ENCODE assay signal across 13 cellular contexts in the genomic region with DNA sequence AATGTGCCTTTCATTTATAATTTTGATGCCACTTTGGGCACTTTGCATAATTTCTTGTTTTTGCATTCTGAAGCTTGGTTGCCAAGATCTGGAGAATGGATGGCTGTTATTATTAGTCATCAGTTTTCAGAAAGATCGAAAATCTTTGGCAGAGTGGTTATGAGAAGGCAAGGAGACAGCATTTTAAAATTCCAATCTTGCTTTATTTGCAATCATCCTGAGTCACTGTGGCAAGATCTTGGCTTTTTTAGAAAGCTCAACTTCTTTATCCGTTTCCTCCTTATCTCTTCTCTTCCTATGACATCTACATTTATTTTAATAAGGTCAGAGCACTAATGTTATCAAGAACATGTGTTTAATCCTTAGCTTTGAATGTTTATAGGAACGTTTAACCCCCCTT. TPM values are rescaled to one million over a fixed set of nuclear protein-coding genes. Genes with fewer than 3 reads are reported as not detected.
DNase-seq lines count a peak whose midpoint lies in the region; ATAC-seq, FAIRE-seq and TF ChIP-seq lines count a peak whose summit lies in the region.
"Had no signal": no experiment of that assay in that cellular context is flagged by ENCODE, and none has a peak within 500 bp of the region (broad histone marks: within the 10 kb centered on the region; RNA-seq: fewer than 3 reads in every experiment).

No MANE protein-coding gene starts in this region.

- FAIRE-seq in H1 (lab: Jason Lieb, UNC) = no peak

- peak; percentile 67 for DNase-seq in AG20443 (ENCODE audit: low spot score)
- peak; percentile 26 for DNase-seq in RPMI7951 (ENCODE audit: low read depth)
- no peak for DNase-seq in H1 (ENCODE audit: low read depth in 1 of 2, low spot score in 2 of 2)
- DNase-seq in osteoblast (ENCODE audit: insufficient read length, low spot score, missing footprints) = peak; percentile 86
- no peak for DNase-seq in iPS-NIHi7 (ENCODE audit: extremely low spot score)
- DNase-seq in NK-92 (lab: John Stamatoyannopoulos, UW; ENCODE audit: unreplicated experiment) = no peak
- DNase-seq in activated gamma-delta T cell (lab: John Stamatoyannopoulos, UW) = no peak
- DNase-seq: activated CD4-positive, alpha-beta T cell treated with anti-CD3 and anti-CD28 coated beads, Interleukin-2, amount 10 ng/mL, durations not matched to agents 7 days and 5 days; activated gamma-delta T cell treated with Interleukin-2 at 50 U/mL for 16 hours; NCI-H2227 treated with DMSO at 0.1 percent for 48 hours had no signal

- H3K4me3 ChIP-seq in H1 (ENCODE audit: extremely low read depth in 1 of 4, insufficient read depth in 2 of 4, low read depth in 3 of 4, low read length in 4 of 4) = peak overlapping the region in 1 of 4 experiments; percentile 22; a peak in 1 of 8 replicates
- no peak overlapping the region for H3K4me3 ChIP-seq in osteoblast (ENCODE audit: insufficient read depth, low read length)

- no peak overlapping the region for H2BK20ac ChIP-seq in H1 (ENCODE audit: low read length)

- peaks cover 0 to 15% (median 7%) of the 10 kb centered on the region in 4 experiments; a peak in 5 of 7 replicates for H3K4me1 ChIP-seq in H1 (replicated peaks in 1 of 4; ENCODE audit: control insufficient read depth in 3 of 4, insufficient read depth in 4 of 4, low read length in 3 of 4)
- peaks cover 50% of the 10 kb centered on the region for H3K4me1 ChIP-seq in osteoblast (ENCODE audit: insufficient read depth, low read length)

- peak overlapping the region in 1 of 2 experiments; percentile 39; a peak in 1 of 4 replicates for H3K4me2 ChIP-seq in H1 (ENCODE audit: insufficient read depth in 1 of 2, low read depth in 2 of 2, low read length in 2 of 2)
- H3K4me2 ChIP-seq in osteoblast (ENCODE audit: insufficient read depth, low read length) = peak overlapping the region; percentile 76

- H4K20me1 ChIP-seq in H1 (replicated peaks in 1 of 2; ENCODE audit: control insufficient read depth in 1 of 2, insufficient read depth in 2 of 2, low read length in 2 of 2) (no peaks in the 10 kb centered on the region), osteoblast (ENCODE audit: insufficient read depth, low read length) (no peaks in the 10 kb centered on the region)

- no peak for ATAC-seq in HG03378 (IDR thresholded peaks at IDR 0.05; ENCODE audit: unreplicated experiment)
- ATAC-seq: stimulated activated memory B cell treated with anti-CD40 and anti-IgM and Interleukin-4, amounts not matched to agents 10 μg/mL and 1 μg/mL and 100 μg/mL, for 72 hours had no signal

- CTCF ChIA-PET in H1 (lab: Charles Lee; ENCODE audit: partially characterized antibody) = interaction anchor here (2.0 to 9.7 kb wide), 2 partner anchors 11 to 13 kb away, joined by 5 to 102 read pairs; no protein-coding TSS in a partner anchor

- H3K23me2 ChIP-seq in H1 (ENCODE audit: low read depth, low read length) = no peaks in the 10 kb centered on the region

- no peak overlapping the region for H3K14ac ChIP-seq in H1 (ENCODE audit: insufficient read length)

- no peak overlapping the region for H2BK5ac ChIP-seq in H1 (ENCODE audit: low read depth, low read length)

- no peak overlapping the region for H3K23ac ChIP-seq in H1 (ENCODE audit: insufficient read length)

- H3K27me3 ChIP-seq in H1 (replicated peaks in 1 of 4; ENCODE audit: control insufficient read depth in 3 of 4, extremely low read depth in 1 of 4, insufficient read depth in 3 of 4, low read length in 3 of 4) = no peaks in the 10 kb centered on the region
- no peaks in the 10 kb centered on the region for H3K27me3 ChIP-seq in osteoblast (ENCODE audit: insufficient read depth, low read length)

- no peak overlapping the region for H2AK5ac ChIP-seq in H1 (ENCODE audit: low read depth, low read length)

- no peaks in the 10 kb centered on the region for H3K9me3 ChIP-seq in H1 (ENCODE audit: insufficient read depth in 2 of 2, low read depth in 1 of 2, low read length in 1 of 2)
- H3K9me3 ChIP-seq in osteoblast (ENCODE audit: low read depth, low read length) = no peaks in the 10 kb centered on the region

- H4K5ac ChIP-seq in H1 (ENCODE audit: insufficient read length, low read depth, low read length) = no peak overlapping the region

- H3K36me3 ChIP-seq in H1 (ENCODE audit: control insufficient read depth in 2 of 4, insufficient read depth in 4 of 4, low read length in 3 of 4) = no peaks in the 10 kb centered on the region
- H3K36me3 ChIP-seq in osteoblast (ENCODE audit: insufficient read depth, low read length) = no peaks in the 10 kb centered on the region

- H2BK15ac ChIP-seq in H1 (ENCODE audit: low read length) = no peak overlapping the region

- TF ChIP-seq CTCF in H1 (IDR thresholded peaks at IDR 0.05; ENCODE audit: control extremely low read depth in 1 of 3, insufficient read depth in 1 of 3, low read depth in 1 of 3, low read length in 3 of 3) (no peak), osteoblast (IDR thresholded peaks at IDR 0.05; ENCODE audit: extremely low read depth, low read depth, low read length) (no peak)

- H3K79me1 ChIP-seq in H1 (ENCODE audit: low read depth, low read length) = no peaks in the 10 kb centered on the region

- no peak for TF ChIP-seq POLR2A in H1 (IDR thresholded peaks at IDR 0.05; ENCODE audit: control extremely low read depth in 1 of 2, low read depth in 2 of 2, low read length in 2 of 2)

- H2AFZ ChIP-seq in H1 (ENCODE audit: low read length) (no peak overlapping the region), osteoblast (ENCODE audit: low read length) (no peak overlapping the region)

- H3K27ac ChIP-seq in H1 (ENCODE audit: low read depth, low read length) (0 out of 2 replicates have a peak overlapping the region, but pooled peaks have one; percentile 58), osteoblast (ENCODE audit: low read depth, low read length) (peak overlapping the region; percentile 82)
- H3K27ac ChIP-seq: C4-2B had no signal

- no peak overlapping the region for H3K56ac ChIP-seq in H1 (replicated peaks; ENCODE audit: insufficient read length, low read depth, low read length)

- no peaks in the 10 kb centered on the region for H3K79me2 ChIP-seq in H1 (ENCODE audit: control insufficient read depth in 1 of 2, insufficient read depth in 2 of 2, low read length in 2 of 2)
- no peaks in the 10 kb centered on the region for H3K79me2 ChIP-seq in osteoblast (ENCODE audit: insufficient read depth, low read length)

- WGBS in H1 (ENCODE audit: extremely low coverage in 1 of 2, insufficient coverage in 1 of 2, insufficient read length in 1 of 2, insufficient replicate concordance in 2 of 2, low coverage in 1 of 2, low lambda C conversion rate in 2 of 2, missing lambda C conversion rate in 1 of 2), 2 experiments = 71% methylated on average over 3 of the region's 3 CpGs; no CpG with 5 or more reads in 1 of the 2 experiments

- no peak overlapping the region for H4K8ac ChIP-seq in H1 (ENCODE audit: extremely low read depth, insufficient read depth, low read length)

- H3K4ac ChIP-seq in H1 (replicated peaks; ENCODE audit: insufficient read length, low read depth, low read length) = no peak overlapping the region

- no peak for TF ChIP-seq EP300 in H1 (IDR thresholded peaks at IDR 0.05; ENCODE audit: borderline replicate concordance in 1 of 2, low read depth in 2 of 2, low read length in 2 of 2)

- H4K91ac ChIP-seq in H1 (replicated peaks; ENCODE audit: insufficient read length, low read length) = no peak overlapping the region

- no peak overlapping the region for H3K9ac ChIP-seq in H1 (replicated peaks in 1 of 4; ENCODE audit: extremely low read depth in 1 of 4, low read depth in 3 of 4, low read length in 3 of 4)

- H2BK120ac ChIP-seq in H1 (replicated peaks; ENCODE audit: low read depth, low read length) = no peak overlapping the region

- H3K18ac ChIP-seq in H1 (ENCODE audit: extremely low read depth, low read length) = no peak overlapping the region

- TF ChIP-seq RAD21 in H1 (IDR thresholded peaks at IDR 0.05 in 1 of 2, conservative IDR thresholded peaks at IDR 0.05 in 1 of 2; ENCODE audit: low read depth in 2 of 2, low read length in 2 of 2) = no peak

- no peak overlapping the region for H2BK12ac ChIP-seq in H1 (ENCODE audit: low read depth, low read length)

- POLR2A ChIA-PET in H1 (lab: Charles Lee; ENCODE audit: partially characterized antibody) = interaction anchor here (1.1 to 2.5 kb wide), 2 partner anchors 11 to 31 kb away, joined by 3 to 10 read pairs; partner anchors contain the start of gene EIF2AK3

TF ChIP-seq in H1, 55 proteins besides CTCF, POLR2A, EP300 and RAD21 (continues in another document):
- TF ChIP-seq JUND (IDR thresholded peaks at IDR 0.05; ENCODE audit: low read length) (no peak), NANOG (IDR thresholded peaks at IDR 0.05; ENCODE audit: insufficient read depth, low read depth, low read length, poor library complexity, severe bottlenecking) (no peak)

RNA-seq across cellular contexts. Expression of gene EIF2AK3, which starts 31.1 kb away (rescaled TPM):
- total RNA-seq in RPMI7951 (2014; rRNA removed; shearing (Covaris generic)) = 18.0 and 19.9 TPM in 2 replicates
- 22.7 and 22.8 TPM in 2 replicates for total RNA-seq in H1 (2021; fragmentation: NEBNext Ultra II Directional; extraction: Animal tissue kit (Norgen Biotek cat#: 25700))
- polyA plus RNA-seq in H1 (2011; rRNA removed) = 3.3 and 5.8 TPM in 2 replicates
- polyA plus RNA-seq in H1 (2011; cell fraction: cytosol; rRNA removed) = 5.4 TPM
- 4.2 TPM for polyA plus RNA-seq in H1 (2011; cell fraction: nucleus; rRNA removed)
- 13.0 to 21.6 TPM (median 15.6 TPM) in 4 replicates for polyA plus RNA-seq in H1 (2012, experiment 1 of 2)
- polyA plus RNA-seq in H1 (2012, experiment 2 of 2) = 0.98 TPM
- 22.0 TPM for polyA plus RNA-seq in H1 (2013, experiment 1 of 2)
- 25.2 TPM for polyA plus RNA-seq in H1 (2013, experiment 2 of 2)
- 9.5 and 23.6 TPM in 2 replicates for polyA minus RNA-seq in H1 (2011; rRNA and poly(A)+ RNA removed)
- 8.9 TPM for polyA minus RNA-seq in H1 (2011; cell fraction: cytosol; rRNA and poly(A)+ RNA removed)
- polyA minus RNA-seq in H1 (2011; cell fraction: nucleus; rRNA and poly(A)+ RNA removed) = 16.7 TPM
- 24.2 and 25.7 TPM in 2 replicates for total RNA-seq in osteoblast

RNA-seq across cellular contexts. Expression of gene RPIA, which starts 33.2 kb away (rescaled TPM):
- total RNA-seq in RPMI7951 (2014; rRNA removed; shearing (Covaris generic)) = 6.8 and 10.3 TPM in 2 replicates
- 24.0 and 26.7 TPM in 2 replicates for total RNA-seq in H1 (2021; fragmentation: NEBNext Ultra II Directional; extraction: Animal tissue kit (Norgen Biotek cat#: 25700))
- polyA plus RNA-seq in H1 (2011; rRNA removed) = 9.1 and 13.1 TPM in 2 replicates
- polyA plus RNA-seq in H1 (2011; cell fraction: cytosol; rRNA removed) = 16.0 TPM
- polyA plus RNA-seq in H1 (2011; cell fraction: nucleus; rRNA removed) = 7.2 TPM
- polyA plus RNA-seq in H1 (2012, experiment 1 of 2) = 17.9 to 21.7 TPM (median 20.8 TPM) in 4 replicates
- polyA plus RNA-seq in H1 (2012, experiment 2 of 2) = 5.2 TPM
- polyA plus RNA-seq in H1 (2013, experiment 1 of 2) = 12.3 TPM
- 12.0 TPM for polyA plus RNA-seq in H1 (2013, experiment 2 of 2)
- polyA minus RNA-seq in H1 (2011; rRNA and poly(A)+ RNA removed) = 11.2 and 12.6 TPM in 2 replicates
- 5.6 TPM for polyA minus RNA-seq in H1 (2011; cell fraction: cytosol; rRNA and poly(A)+ RNA removed)
- 8.8 TPM for polyA minus RNA-seq in H1 (2011; cell fraction: nucleus; rRNA and poly(A)+ RNA removed)
- total RNA-seq in osteoblast = 6.2 and 6.8 TPM in 2 replicates

Comparison
In these comparisons a context has a peak if more than half of its experiments do, and no peak if none do; other contexts are left out.
1. DNase-seq: peak in AG20443 (single experiment), RPMI7951 (single experiment) and osteoblast (single experiment); none in H1 (0 of 2), iPS-NIHi7 (single experiment), NK-92 (single experiment) and activated gamma-delta T cell (single experiment).